In the genomic region with DNA sequence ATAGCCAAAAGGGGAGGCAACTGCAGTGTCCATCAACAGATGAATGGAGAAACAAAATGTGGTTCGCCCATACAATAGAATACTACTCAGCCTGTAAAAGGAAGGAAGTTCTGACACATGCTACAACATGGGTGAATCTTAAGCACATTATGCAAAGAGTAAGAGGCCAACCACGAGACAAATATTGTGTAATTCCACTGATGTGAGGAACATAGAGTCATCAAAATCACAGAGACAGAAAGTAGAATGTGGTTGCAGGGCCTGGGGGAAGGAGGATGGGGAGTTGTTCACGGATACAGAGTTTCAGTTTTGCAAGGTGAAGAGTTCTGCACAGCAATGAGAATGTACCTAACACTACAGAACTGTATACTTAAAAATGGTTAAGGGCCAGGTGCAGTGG, we compare ENCODE assay signal across 18 cellular contexts. TPM values are rescaled to one million over a fixed set of nuclear protein-coding genes. Genes with fewer than 3 reads are reported as not detected.
A peak's percentile ranks its signal among the peaks of the same experiment; 100 is the strongest.
DNase-seq lines count a peak whose midpoint lies in the region; ATAC-seq and TF ChIP-seq lines count a peak whose summit lies in the region.
"Had no signal": no experiment of that assay in that cellular context is flagged by ENCODE, and none has a peak within 500 bp of the region (broad histone marks: within the 10 kb centered on the region; RNA-seq: fewer than 3 reads in every experiment).

No MANE protein-coding gene starts in this region.

- H3K4me3 Mint-ChIP-seq in MCF 10A (ENCODE audit: unreplicated experiment): no peak overlapping the region
- H3K4me3 Mint-ChIP-seq in activated T-helper 17 cell treated with anti-CD3 and anti-CD28 coated beads, Interleukin-2, amount 50 U/mL, for 72 hours: no peak overlapping the region
- H3K4me3 Mint-ChIP-seq: activated naive CD8-positive, alpha-beta T cell treated with anti-CD3 and anti-CD28 coated beads, Interleukin-2, amount 10 ng/mL, durations not matched to agents 7 days and 5 days; stimulated activated memory B cell treated with anti-CD40 and anti-IgM and Interleukin-4, amounts not matched to agents 10 μg/mL and 1 μg/mL and 100 μg/mL, for 72 hours had no signal

- no peak overlapping the region for H3K27ac Mint-ChIP-seq in MCF 10A (ENCODE audit: low read depth, unreplicated experiment)
- no peak overlapping the region for H3K27ac Mint-ChIP-seq in activated T-helper 17 cell treated with anti-CD3 and anti-CD28 coated beads, Interleukin-2, amount 50 U/mL, for 72 hours
- H3K27ac Mint-ChIP-seq: activated naive CD8-positive, alpha-beta T cell treated with anti-CD3 and anti-CD28 coated beads, Interleukin-2, amount 10 ng/mL, durations not matched to agents 7 days and 5 days; stimulated activated memory B cell treated with anti-CD40 and anti-IgM and Interleukin-4, amounts not matched to agents 10 μg/mL and 1 μg/mL and 100 μg/mL, for 72 hours had no signal

- ATAC-seq in activated T-helper 17 cell treated with anti-CD3 and anti-CD28 coated beads, Interleukin-2, amount 50 U/mL, for 72 hours (replicated peaks): peak; percentile 85
- peak; percentile 80 for ATAC-seq in upper lobe of right lung
- ATAC-seq in HG02885 (IDR thresholded peaks at IDR 0.05; ENCODE audit: poor library complexity, unreplicated experiment): no peak
- ATAC-seq: psoas muscle; stimulated activated memory B cell treated with anti-CD40 and anti-IgM and Interleukin-4, amounts not matched to agents 10 μg/mL and 1 μg/mL and 100 μg/mL, for 72 hours had no signal

- H3K36me3 ChIP-seq in breast epithelium: no peaks in the 10 kb centered on the region
- H3K36me3 ChIP-seq in upper lobe of right lung: no peaks in the 10 kb centered on the region
- H3K36me3 ChIP-seq: esophagus muscularis mucosa had no signal

- POLR2A ChIA-PET in MCF 10A (lab: Yijun Ruan, JAX): no interaction called here

- H3K27ac ChIP-seq in breast epithelium: no peak overlapping the region
- H3K27ac ChIP-seq in upper lobe of right lung: no peak overlapping the region
- H3K27ac ChIP-seq: esophagus muscularis mucosa, PC-9 had no signal

- BruUV-seq in MCF 10A (replicated peaks; lab: Mats Ljungman, UMichigan): no TSS peak

- H3K4me1 Mint-ChIP-seq in MCF 10A (ENCODE audit: insufficient read depth, unreplicated experiment): no peaks in the 10 kb centered on the region
- peaks cover 5% of the 10 kb centered on the region for H3K4me1 Mint-ChIP-seq in activated T-helper 17 cell treated with anti-CD3 and anti-CD28 coated beads, Interleukin-2, amount 50 U/mL, for 72 hours
- H3K4me1 Mint-ChIP-seq: stimulated activated memory B cell treated with anti-CD40 and anti-IgM and Interleukin-4, amounts not matched to agents 10 μg/mL and 1 μg/mL and 100 μg/mL, for 72 hours had no signal

- no peak overlapping the region for H3K4me3 ChIP-seq in breast epithelium
- H3K4me3 ChIP-seq in lower leg skin (ENCODE audit: low read depth, poor library complexity, severe bottlenecking): no peak overlapping the region
- no peak overlapping the region for H3K4me3 ChIP-seq in upper lobe of right lung
- H3K4me3 ChIP-seq: esophagus muscularis mucosa, PC-9, psoas muscle had no signal

- WGBS in lower leg skin, 2 donors: 73 to 78% methylated on average over 3 of the region's 3 CpGs

- CTCF ChIA-PET in MCF 10A (lab: Yijun Ruan, JAX): interaction anchor here (0.6 kb wide), 1 partner anchor 65 kb away, joined by 3 read pairs; no protein-coding TSS in a partner anchor

- intact Hi-C loops in MCF 10A (cut with micrococcal nuclease): no loop called here
- intact Hi-C loops in breast epithelium (cut with DNase I; ENCODE audit: low total_unique reads): no loop called here
- intact Hi-C loops in lower leg skin (cut with DNase I; ENCODE audit: low total_unique reads): no loop called here
- intact Hi-C loops in upper lobe of right lung (cut with DNase I): no loop called here

- H3K27me3 Mint-ChIP-seq in MCF 10A (ENCODE audit: insufficient read depth, unreplicated experiment): peaks cover 15% of the 10 kb centered on the region
- peaks cover 4% of the 10 kb centered on the region for H3K27me3 Mint-ChIP-seq in activated T-helper 17 cell treated with anti-CD3 and anti-CD28 coated beads, Interleukin-2, amount 50 U/mL, for 72 hours

- H3K9me3 ChIP-seq in breast epithelium: no peaks in the 10 kb centered on the region
- H3K9me3 ChIP-seq in upper lobe of right lung: no peaks in the 10 kb centered on the region
- H3K9me3 ChIP-seq: esophagus muscularis mucosa, psoas muscle had no signal

- TF ChIP-seq CTCF in MCF 10A (IDR thresholded peaks at IDR 0.05; ENCODE audit: unreplicated experiment): no peak
- TF ChIP-seq CTCF in breast epithelium (IDR thresholded peaks at IDR 0.05): no peak
- TF ChIP-seq CTCF in lower leg skin (IDR thresholded peaks at IDR 0.05): no peak
- TF ChIP-seq CTCF in upper lobe of right lung (IDR thresholded peaks at IDR 0.05): no peak

- H3K9me3 Mint-ChIP-seq in MCF 10A (ENCODE audit: unreplicated experiment): no peaks in the 10 kb centered on the region
- H3K9me3 Mint-ChIP-seq in activated T-helper 17 cell treated with anti-CD3 and anti-CD28 coated beads, Interleukin-2, amount 50 U/mL, for 72 hours: no peaks in the 10 kb centered on the region
- H3K9me3 Mint-ChIP-seq: activated naive CD8-positive, alpha-beta T cell treated with anti-CD3 and anti-CD28 coated beads, Interleukin-2, amount 10 ng/mL, durations not matched to agents 7 days and 5 days had no signal

- TF ChIP-seq POLR2A in breast epithelium (IDR thresholded peaks at IDR 0.05) (no peak), lower leg skin (IDR thresholded peaks at IDR 0.05) (no peak)

- H3K4me1 ChIP-seq in breast epithelium: no peaks in the 10 kb centered on the region
- no peaks in the 10 kb centered on the region for H3K4me1 ChIP-seq in upper lobe of right lung

- peaks cover 0 to 3% of the 10 kb centered on the region in 2 donors for H3K27me3 ChIP-seq in breast epithelium
- H3K27me3 ChIP-seq in upper lobe of right lung: no peaks in the 10 kb centered on the region

- no peaks in the 10 kb centered on the region for H3K36me3 Mint-ChIP-seq in MCF 10A (ENCODE audit: insufficient read depth, unreplicated experiment)
- no peaks in the 10 kb centered on the region for H3K36me3 Mint-ChIP-seq in activated T-helper 17 cell treated with anti-CD3 and anti-CD28 coated beads, Interleukin-2, amount 50 U/mL, for 72 hours (ENCODE audit: low read depth)
- H3K36me3 Mint-ChIP-seq: activated naive CD8-positive, alpha-beta T cell treated with anti-CD3 and anti-CD28 coated beads, Interleukin-2, amount 10 ng/mL, durations not matched to agents 7 days and 5 days; stimulated activated memory B cell treated with anti-CD40 and anti-IgM and Interleukin-4, amounts not matched to agents 10 μg/mL and 1 μg/mL and 100 μg/mL, for 72 hours had no signal

- DNase-seq in MCF 10A (ENCODE audit: unreplicated experiment) (peak; percentile 42), breast epithelium (ENCODE audit: low spot score in 2 of 2) (no peak), lower leg skin (ENCODE audit: low spot score in 2 of 2) (peak; percentile 27 to 76), upper lobe of right lung (no peak), NCI-H524 treated with DMSO at 0.1 percent for 48 hours (lab: John Stamatoyannopoulos, UW) (no peak)
- DNase-seq in stimulated activated naive CD4-positive, alpha-beta T cell treated with Interleukin-2 at 50 U/mL for 16 hours (lab: John Stamatoyannopoulos, UW): no peak
- DNase-seq: activated CD4-positive, alpha-beta T cell treated with anti-CD3 and anti-CD28 coated beads, Interleukin-2, amount 50 U/mL, for 48 hours; activated naive CD8-positive, alpha-beta T cell treated with anti-CD3 and anti-CD28 coated beads, Interleukin-2, amount 10 ng/mL, durations not matched to agents 7 days and 5 days; DMS153; KBM-7; PC-9; stimulated activated CD4-positive, alpha-beta T cell treated with anti-CD3 and anti-CD28 coated beads, Interleukin-2, amount 100 ng/mL, for 48 hours; T1000 had no signal

RNA-seq across cellular contexts. Expression of a gene that starts 13.7 kb away (rescaled TPM):
- total RNA-seq in MCF 10A (2022) (not detected in 2 replicates), breast epithelium (not detected), lower leg skin (not detected), upper lobe of right lung (not detected)
- not detected for total RNA-seq in activated T-helper 17 cell treated with anti-CD3 and anti-CD28 coated beads, Interleukin-2, amount 50 U/mL, for 72 hours
- total RNA-seq: activated naive CD8-positive, alpha-beta T cell treated with anti-CD3 and anti-CD28 coated beads, Interleukin-2, amount 10 ng/mL, durations not matched to agents 7 days and 5 days; PC-9 had no signal

Comparison
In these comparisons a context has a peak if more than half of its experiments do, and no peak if none do; other contexts are left out.
1. DNase-seq: peak in MCF 10A (single experiment) and lower leg skin (2 of 2); none in breast epithelium (0 of 2), upper lobe of right lung (single experiment), NCI-H524 treated with DMSO at 0.1 percent for 48 hours (single experiment) and stimulated activated naive CD4-positive, alpha-beta T cell treated with Interleukin-2 at 50 U/mL for 16 hours (single experiment).